Comparison of ENCODE assay signal across 14 cellular contexts in the genomic region with DNA sequence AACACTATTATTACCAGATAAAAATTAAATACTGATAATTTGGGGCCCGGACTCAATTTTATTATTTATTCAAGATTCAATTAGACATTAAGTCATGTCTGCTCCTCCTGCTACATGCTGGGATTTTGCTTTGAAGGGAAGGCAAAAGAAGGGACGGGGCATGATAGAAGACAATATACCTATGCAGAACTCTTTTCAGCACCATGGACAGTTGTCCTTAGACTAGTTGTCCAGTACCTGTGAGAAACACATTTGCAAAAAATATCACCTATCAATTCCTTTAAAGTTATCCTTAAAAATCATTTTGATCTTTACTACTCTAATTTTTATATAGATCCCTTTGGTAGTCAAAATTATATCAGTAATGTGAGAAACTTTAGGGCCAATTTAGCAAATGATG.
DNase-seq lines count a peak whose midpoint lies in the region; ATAC-seq, FAIRE-seq and TF ChIP-seq lines count a peak whose summit lies in the region.
"Had no signal": no experiment of that assay in that cellular context is flagged by ENCODE, and none has a peak within 500 bp of the region (broad histone marks: within the 10 kb centered on the region; RNA-seq: fewer than 3 reads in every experiment).

No MANE protein-coding gene starts in this region.

- CTCF ChIA-PET in HepG2 (lab: Yijun Ruan, JAX; ENCODE audit: low intra/inter-chr PET ratio, low total read pairs) (no interaction called here), RWPE1 (lab: Yijun Ruan, JAX) (no interaction called here)

- TF ChIP-seq EP300 in HepG2 (IDR thresholded peaks at IDR 0.05; ENCODE audit: low read depth in 2 of 2, low read length in 2 of 2) (no peak), HepG2 (CRISPR knock-in tag; IDR thresholded peaks at IDR 0.05; ENCODE audit: borderline replicate concordance) (no peak)

- H3K36me3 ChIP-seq in HepG2 (replicated peaks in 1 of 2; ENCODE audit: control insufficient read depth in 1 of 2, insufficient read depth in 2 of 2, low read length in 2 of 2) (no peaks in the 10 kb centered on the region), right lobe of liver (no peaks in the 10 kb centered on the region)
- H3K36me3 ChIP-seq: esophagus squamous epithelium, spleen had no signal

- POLR2A ChIA-PET in HepG2 (lab: Yijun Ruan, JAX) (no interaction called here), RWPE1 (lab: Yijun Ruan, JAX; ENCODE audit: low non-redundant PET) (no interaction called here)

- 5% methylated on average over 2 of the region's 2 CpGs for WGBS in HepG2 (ENCODE audit: low lambda C conversion rate)
- WGBS in right lobe of liver (ENCODE audit: insufficient coverage, low coverage, low lambda C conversion rate, missing lambda C conversion rate) = 26% methylated on average over 2 of the region's 2 CpGs

- H3K4me2 ChIP-seq in HepG2 (ENCODE audit: low read depth, low read length) = no peak overlapping the region

- TF ChIP-seq POLR2A in HepG2 (IDR thresholded peaks at IDR 0.05; ENCODE audit: insufficient read depth in 1 of 2, low read depth in 2 of 2, low read length in 2 of 2) = no peak
- no peak for TF ChIP-seq POLR2A in right lobe of liver (IDR thresholded peaks at IDR 0.05)

- FAIRE-seq in HepG2 (lab: Jason Lieb, UNC) = no peak
- FAIRE-seq: G401.6, keratinocyte had no signal

- intact Hi-C loops in HepG2 (cut with micrococcal nuclease; ENCODE audit: unreplicated experiment) (no loop called here), right lobe of liver (cut with DNase I) (no loop called here), posterior vena cava (cut with DNase I) (no loop called here)

- TF ChIP-seq CTCF in HepG2 (CRISPR knock-in tag; IDR thresholded peaks at IDR 0.05) = no peak
- TF ChIP-seq CTCF in right lobe of liver (IDR thresholded peaks at IDR 0.05) = no peak
- TF ChIP-seq CTCF in RWPE1 (conservative IDR thresholded peaks at IDR 0.05; ENCODE audit: low read depth) = no peak
- no peak for TF ChIP-seq CTCF in fibroblast of pulmonary artery (IDR thresholded peaks at IDR 0.05; ENCODE audit: low read length, missing control alignments)

- BruUV-seq in HepG2 (replicated peaks; lab: Mats Ljungman, UMichigan) = no TSS peak

- no peak for TF ChIP-seq RAD21 in HepG2 (CRISPR knock-in tag; IDR thresholded peaks at IDR 0.05)

- in situ Hi-C loops in HepG2 (cut with HindIII; ENCODE audit: extremely low pct_ligation_motif_present, low pct_unique_long_range_greater_than_20kb) = no loop called here

- DNase-seq in HepG2 (ENCODE audit: low spot score) (peak; percentile 21), right lobe of liver (no peak), RWPE1 (ENCODE audit: low spot score) (peak; percentile 13), fibroblast of pulmonary artery (ENCODE audit: low read depth) (peak; percentile 31), occipital lobe (lab: John Stamatoyannopoulos, UW) (no peak), posterior vena cava (ENCODE audit: low spot score) (no peak), NCI-H526 treated with DMSO at 0.1 percent for 48 hours (lab: John Stamatoyannopoulos, UW) (no peak), putamen (ENCODE audit: low spot score) (no peak)
- DNase-seq: activated CD4-positive, CD25-positive, alpha-beta regulatory T cell; central memory CD4-positive, alpha-beta T cell; esophagus squamous epithelium; spleen had no signal

- H3K4me3 ChIP-seq in HepG2 (replicated peaks in 1 of 3; ENCODE audit: insufficient read depth in 1 of 3, low read depth in 2 of 3, low read length in 3 of 3) = no peak overlapping the region
- H3K4me3 ChIP-seq in right lobe of liver = no peak overlapping the region
- H3K4me3 ChIP-seq in fibroblast of pulmonary artery (replicated peaks; ENCODE audit: low read depth, low read length) = no peak overlapping the region
- H3K4me3 ChIP-seq: esophagus squamous epithelium, spleen had no signal

- H3K79me2 ChIP-seq in HepG2 (ENCODE audit: insufficient read depth, low read length) = no peaks in the 10 kb centered on the region

- H3K27me3 ChIP-seq in HepG2 (ENCODE audit: control insufficient read depth in 1 of 2, insufficient read depth in 2 of 2, low read length in 2 of 2) (no peaks in the 10 kb centered on the region), right lobe of liver (no peaks in the 10 kb centered on the region)
- H3K27me3 ChIP-seq: esophagus squamous epithelium, spleen had no signal

- H3K9me3 ChIP-seq in HepG2 (ENCODE audit: low read length) = no peaks in the 10 kb centered on the region
- no peaks in the 10 kb centered on the region for H3K9me3 ChIP-seq in right lobe of liver
- H3K9me3 ChIP-seq: esophagus squamous epithelium, spleen had no signal

- ATAC-seq in HepG2 (no peak), right lobe of liver (no peak)

- H3K27ac ChIP-seq in HepG2 (ENCODE audit: extremely low read length, insufficient read depth, low read length) (no peak overlapping the region), right lobe of liver (no peak overlapping the region), RWPE1 (no peak overlapping the region)
- H3K27ac ChIP-seq: esophagus squamous epithelium, spleen had no signal

- no peak overlapping the region for H2AFZ ChIP-seq in HepG2 (ENCODE audit: low read length)

- H4K20me1 ChIP-seq in HepG2 (ENCODE audit: insufficient read depth, low read length) = no peaks in the 10 kb centered on the region; the same call in 1 of the 2 replicates

- H3K9ac ChIP-seq in HepG2 (ENCODE audit: insufficient read depth, low read depth, low read length) = no peak overlapping the region

- H3K4me1 ChIP-seq in HepG2 (ENCODE audit: insufficient read depth, low read length) (no peaks in the 10 kb centered on the region), right lobe of liver (no peaks in the 10 kb centered on the region)
- H3K4me1 ChIP-seq: esophagus squamous epithelium, spleen had no signal

TF ChIP-seq in HepG2, 621 proteins besides CTCF, POLR2A, EP300 and RAD21 (continues in another document):
- TF ChIP-seq TFE3 (CRISPR knock-in tag; IDR thresholded peaks at IDR 0.05) = 0 out of 2 replicates have a peak, but pooled peaks have one; percentile 31
- no peak for TF ChIP-seq GATAD1 (CRISPR knock-in tag; IDR thresholded peaks at IDR 0.05)
- peak; percentile 86 for TF ChIP-seq ZSCAN9 (CRISPR knock-in tag; IDR thresholded peaks at IDR 0.05; ENCODE audit: borderline replicate concordance)
- TF ChIP-seq, protein P1, sequence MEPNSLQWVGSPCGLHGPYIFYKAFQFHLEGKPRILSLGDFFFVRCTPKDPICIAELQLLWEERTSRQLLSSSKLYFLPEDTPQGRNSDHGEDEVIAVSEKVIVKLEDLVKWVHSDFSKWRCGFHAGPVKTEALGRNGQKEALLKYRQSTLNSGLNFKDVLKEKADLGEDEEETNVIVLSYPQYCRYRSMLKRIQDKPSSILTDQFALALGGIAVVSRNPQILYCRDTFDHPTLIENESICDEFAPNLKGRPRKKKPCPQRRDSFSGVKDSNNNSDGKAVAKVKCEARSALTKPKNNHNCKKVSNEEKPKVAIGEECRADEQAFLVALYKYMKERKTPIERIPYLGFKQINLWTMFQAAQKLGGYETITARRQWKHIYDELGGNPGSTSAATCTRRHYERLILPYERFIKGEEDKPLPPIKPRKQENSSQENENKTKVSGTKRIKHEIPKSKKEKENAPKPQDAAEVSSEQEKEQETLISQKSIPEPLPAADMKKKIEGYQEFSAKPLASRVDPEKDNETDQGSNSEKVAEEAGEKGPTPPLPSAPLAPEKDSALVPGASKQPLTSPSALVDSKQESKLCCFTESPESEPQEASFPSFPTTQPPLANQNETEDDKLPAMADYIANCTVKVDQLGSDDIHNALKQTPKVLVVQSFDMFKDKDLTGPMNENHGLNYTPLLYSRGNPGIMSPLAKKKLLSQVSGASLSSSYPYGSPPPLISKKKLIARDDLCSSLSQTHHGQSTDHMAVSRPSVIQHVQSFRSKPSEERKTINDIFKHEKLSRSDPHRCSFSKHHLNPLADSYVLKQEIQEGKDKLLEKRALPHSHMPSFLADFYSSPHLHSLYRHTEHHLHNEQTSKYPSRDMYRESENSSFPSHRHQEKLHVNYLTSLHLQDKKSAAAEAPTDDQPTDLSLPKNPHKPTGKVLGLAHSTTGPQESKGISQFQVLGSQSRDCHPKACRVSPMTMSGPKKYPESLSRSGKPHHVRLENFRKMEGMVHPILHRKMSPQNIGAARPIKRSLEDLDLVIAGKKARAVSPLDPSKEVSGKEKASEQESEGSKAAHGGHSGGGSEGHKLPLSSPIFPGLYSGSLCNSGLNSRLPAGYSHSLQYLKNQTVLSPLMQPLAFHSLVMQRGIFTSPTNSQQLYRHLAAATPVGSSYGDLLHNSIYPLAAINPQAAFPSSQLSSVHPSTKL (CRISPR knock-in tag; IDR thresholded peaks at IDR 0.05) = peak; percentile 9; the same call in 1 of the 2 replicates
- 0 out of 2 replicates have a peak, but pooled peaks have one; percentile 17 for TF ChIP-seq HDAC2 (CRISPR knock-in tag; IDR thresholded peaks at IDR 0.05)
- TF ChIP-seq MIER2 (CRISPR knock-in tag; IDR thresholded peaks at IDR 0.05) = peak; percentile 96
- TF ChIP-seq THAP11 (CRISPR knock-in tag; IDR thresholded peaks at IDR 0.05) = 0 out of 2 replicates have a peak, but pooled peaks have one; percentile 18

Comparison
In these comparisons a context has a peak if more than half of its experiments do, and no peak if none do; other contexts are left out.
1. DNase-seq: peak in HepG2 (single experiment), RWPE1 (single experiment) and fibroblast of pulmonary artery (single experiment); none in right lobe of liver (0 of 3), occipital lobe (single experiment), posterior vena cava (single experiment), NCI-H526 treated with DMSO at 0.1 percent for 48 hours (single experiment) and putamen (single experiment).